Comparison of ENCODE assay signal across 6 cellular contexts in genomic region chr17:852850-853249, GRCh38.
DNase-seq lines count a peak whose midpoint lies in the region; TF ChIP-seq lines count a peak whose summit lies in the region.
"Not testable (repeated sequence)": the region's sequence is repeated elsewhere in the genome, so short reads cannot be mapped to it uniquely, and the experiment has no call there.

No MANE protein-coding gene starts in this region.

- H4K20me1 ChIP-seq in BLaER1 treated with 17β-estradiol and CSF1 and Interleukin-3, amounts not matched to agents 10 nM and 100 nM: peaks cover 0 to 11% (median 0%) of the 10 kb centered on the region in 11 experiments; a peak in 3 of 22 replicates
- peaks cover 59% of the 10 kb centered on the region for H4K20me1 ChIP-seq in neural progenitor cell (ENCODE audit: low read depth)

- peak overlapping the region; percentile 93 to 99 (median 97) for H3K4me2 ChIP-seq in BLaER1 treated with 17β-estradiol and CSF1 and Interleukin-3, amounts not matched to agents 10 nM and 100 nM
- H3K4me2 ChIP-seq in neural progenitor cell: peak overlapping the region; percentile 4

- not testable (repeated sequence) for TF ChIP-seq EP300 in stomach (IDR thresholded peaks at IDR 0.05)

- H3K9me3 Mint-ChIP-seq in neural progenitor cell: not testable (repeated sequence)

- intact Hi-C loops in stomach (cut with DNase I; ENCODE audit: low total_unique reads): not testable (repeated sequence)

- H3K4me1 ChIP-seq in BLaER1 treated with 17β-estradiol and CSF1 and Interleukin-3, amounts not matched to agents 10 nM and 100 nM: peaks cover 55 to 88% (median 81%) of the 10 kb centered on the region in 10 experiments
- peaks cover 23% of the 10 kb centered on the region for H3K4me1 ChIP-seq in cardiac muscle cell (ENCODE audit: low read depth)
- peaks cover 50% of the 10 kb centered on the region for H3K4me1 ChIP-seq in neural progenitor cell
- peaks cover 19% of the 10 kb centered on the region for H3K4me1 ChIP-seq in rectal smooth muscle tissue (ENCODE audit: control insufficient read depth, insufficient read depth, low read length)
- peaks cover 14 to 58% (median 36%) of the 10 kb centered on the region in 4 donors for H3K4me1 ChIP-seq in stomach

- peak overlapping the region in 9 of 11 experiments; percentile 70 to 92 (median 87); a peak in 17 of 22 replicates for H3K27ac ChIP-seq in BLaER1 treated with 17β-estradiol and CSF1 and Interleukin-3, amounts not matched to agents 10 nM and 100 nM
- H3K27ac ChIP-seq in RWPE1 (peak overlapping the region; percentile 59), cardiac muscle cell (peak overlapping the region; percentile 61), rectal smooth muscle tissue (ENCODE audit: low read depth, low read length) (peak overlapping the region; percentile 75), stomach (peak overlapping the region in 3 of 5 donors; percentile 77 to 89 (median 84))
- not testable (repeated sequence) for H3K27ac ChIP-seq in neural progenitor cell

- not testable (repeated sequence) for H3K27ac Mint-ChIP-seq in neural progenitor cell

- H3K27me3 ChIP-seq in BLaER1 treated with 17β-estradiol and CSF1 and Interleukin-3, amounts not matched to agents 10 nM and 100 nM: peaks cover 0 to 19% (median 0%) of the 10 kb centered on the region in 11 experiments; a peak in 3 of 22 replicates
- H3K27me3 ChIP-seq in cardiac muscle cell; neural progenitor cell; rectal smooth muscle tissue (ENCODE audit: control insufficient read depth, insufficient read depth, low read length); stomach: not testable (repeated sequence)

- not testable (repeated sequence) for TF ChIP-seq POLR2A in stomach (IDR thresholded peaks at IDR 0.05)

- DNase-seq in RWPE1 (ENCODE audit: low spot score); cardiac muscle cell (ENCODE audit: low read depth in 1 of 2, low spot score in 1 of 2); neural progenitor cell (ENCODE audit: low spot score); stomach: not testable (repeated sequence)

- 94 to 98% (median 96%) methylated on average over 9 of the region's 9 CpGs for WGBS in stomach, 5 donors

- CTCF ChIA-PET in RWPE1 (lab: Yijun Ruan, JAX): not testable (repeated sequence)

- H3K4me3 Mint-ChIP-seq in neural progenitor cell: not testable (repeated sequence)

- not testable (repeated sequence) for H3K9me3 ChIP-seq in BLaER1 treated with 17β-estradiol and CSF1 and Interleukin-3, amounts not matched to agents 10 nM and 100 nM (replicated peaks in 1 of 11); cardiac muscle cell (ENCODE audit: low read depth); neural progenitor cell (ENCODE audit: low read depth); stomach

- not testable (repeated sequence) for H2AFZ ChIP-seq in neural progenitor cell (replicated peaks)

- H3K27me3 Mint-ChIP-seq in neural progenitor cell (ENCODE audit: insufficient read depth, low read depth): not testable (repeated sequence)

- POLR2A ChIA-PET in RWPE1 (lab: Yijun Ruan, JAX; ENCODE audit: low non-redundant PET): not testable (repeated sequence)

- peaks cover 28% of the 10 kb centered on the region for H3F3A ChIP-seq in neural progenitor cell (ENCODE audit: low read depth)

- peaks cover 59% of the 10 kb centered on the region for H3K4me1 Mint-ChIP-seq in neural progenitor cell

- peaks cover 47% of the 10 kb centered on the region for H3K79me2 ChIP-seq in neural progenitor cell (ENCODE audit: low read depth)

- peaks cover 0 to 22% (median 0%) of the 10 kb centered on the region in 11 experiments; a peak in 6 of 22 replicates for H3K36me3 ChIP-seq in BLaER1 treated with 17β-estradiol and CSF1 and Interleukin-3, amounts not matched to agents 10 nM and 100 nM
- H3K36me3 ChIP-seq in cardiac muscle cell; neural progenitor cell; rectal smooth muscle tissue (ENCODE audit: control insufficient read depth, insufficient read depth, low read length); stomach: not testable (repeated sequence)

- H3K4me3 ChIP-seq in BLaER1 treated with 17β-estradiol and CSF1 and Interleukin-3, amounts not matched to agents 10 nM and 100 nM: peak overlapping the region in 7 of 10 experiments; percentile 63 to 79 (median 68); a peak in 10 of 20 replicates
- H3K4me3 ChIP-seq in cardiac muscle cell; neural progenitor cell; rectal smooth muscle tissue (ENCODE audit: low read length); stomach: not testable (repeated sequence)

- not testable (repeated sequence) for TF ChIP-seq CTCF in RWPE1 (conservative IDR thresholded peaks at IDR 0.05; ENCODE audit: low read depth); cardiac muscle cell (IDR thresholded peaks at IDR 0.05; ENCODE audit: low read depth, low read length); neural progenitor cell (IDR thresholded peaks at IDR 0.05); stomach (IDR thresholded peaks at IDR 0.05)

- H3K36me3 Mint-ChIP-seq in neural progenitor cell: peaks cover 15% of the 10 kb centered on the region

- H3K9ac ChIP-seq in BLaER1 treated with 17β-estradiol and CSF1 and Interleukin-3, amounts not matched to agents 10 nM and 100 nM: peak overlapping the region in 8 of 11 experiments; percentile 77 to 91 (median 84); a peak in 16 of 22 replicates
- H3K9ac ChIP-seq in neural progenitor cell; rectal smooth muscle tissue (ENCODE audit: low read length): not testable (repeated sequence)
